Comparison of ENCODE assay signal across 8 cellular contexts in the genomic region with DNA sequence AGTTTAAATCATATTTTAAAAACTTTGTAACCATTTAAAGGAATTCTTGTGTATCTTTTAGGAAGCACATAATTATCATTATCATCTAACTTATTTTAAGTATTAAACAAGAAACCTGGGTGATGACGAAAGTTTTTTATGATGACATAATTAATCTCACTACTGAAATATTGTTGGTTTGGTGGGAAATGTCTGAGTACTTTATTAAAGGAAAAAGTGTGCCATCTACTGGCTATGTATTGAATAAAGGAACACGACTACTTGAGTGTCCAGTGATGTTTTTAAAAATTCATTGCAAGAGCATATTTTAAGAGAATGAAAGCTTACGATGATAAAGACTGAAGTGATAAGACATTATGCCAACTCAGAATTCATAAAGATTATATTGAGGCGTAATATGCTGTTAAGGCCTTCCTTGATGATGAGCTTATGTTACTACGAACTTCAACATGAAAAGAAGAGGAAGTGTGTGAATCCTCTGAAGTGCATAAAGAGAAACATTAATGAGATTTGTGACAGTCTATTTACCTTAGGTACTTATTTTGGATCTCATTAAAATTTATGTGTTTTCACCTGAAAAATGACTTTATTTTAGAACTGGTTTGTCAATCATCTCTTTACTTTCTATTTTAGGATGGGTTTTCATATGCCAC. TPM values are rescaled to one million over a fixed set of nuclear protein-coding genes. Genes with fewer than 3 reads are reported as not detected.
DNase-seq lines count a peak whose midpoint lies in the region; ATAC-seq and TF ChIP-seq lines count a peak whose summit lies in the region.

No MANE protein-coding gene starts in this region.

- no peak overlapping the region for H3K4me3 Mint-ChIP-seq in central memory CD8-positive, alpha-beta T cell
- no peak overlapping the region for H3K4me3 Mint-ChIP-seq in Calu3 (ENCODE audit: low read depth, unreplicated experiment)

- H3K27ac ChIP-seq in right lobe of liver: no peak overlapping the region

- TF ChIP-seq CTCF in right lobe of liver (IDR thresholded peaks at IDR 0.05): peak; percentile 52 to 62 (median 61)
- TF ChIP-seq CTCF in Calu3 (IDR thresholded peaks at IDR 0.05; ENCODE audit: unreplicated experiment): no peak

- 14% methylated on average over 5 of the region's 5 CpGs for WGBS in right lobe of liver (ENCODE audit: insufficient coverage, low coverage, low lambda C conversion rate, missing lambda C conversion rate)

- H3K36me3 Mint-ChIP-seq in central memory CD8-positive, alpha-beta T cell (ENCODE audit: insufficient read depth): peaks cover 15% of the 10 kb centered on the region
- no peaks in the 10 kb centered on the region for H3K36me3 Mint-ChIP-seq in Calu3 (ENCODE audit: insufficient read depth, unreplicated experiment)

- intact Hi-C loops in right lobe of liver (cut with DNase I) (no loop called here), Calu3 (cut with micrococcal nuclease; ENCODE audit: unreplicated experiment) (loop anchor here (2.0 to 10.0 kb wide), 3 partner anchors 117 to 660 kb away; no protein-coding TSS in a partner anchor)

- H3K4me1 Mint-ChIP-seq in central memory CD8-positive, alpha-beta T cell: peaks cover 10% of the 10 kb centered on the region
- H3K4me1 Mint-ChIP-seq in Calu3 (ENCODE audit: low read depth, unreplicated experiment): no peaks in the 10 kb centered on the region

- no peaks in the 10 kb centered on the region for H3K9me3 ChIP-seq in right lobe of liver

- H3K36me3 ChIP-seq in right lobe of liver: peaks cover 0 to 5% (median under 1%) of the 10 kb centered on the region in 4 donors

- peak; percentile 57 for DNase-seq in CD1c-positive myeloid dendritic cell (ENCODE audit: extremely low spot score)
- DNase-seq in NCI-H69 (lab: John Stamatoyannopoulos, UW): peak; percentile 82
- DNase-seq in central memory CD8-positive, alpha-beta T cell (ENCODE audit: low spot score in 2 of 2): no peak
- DNase-seq in right lobe of liver: no peak
- DNase-seq in Calu3: no peak

- H3K4me3 ChIP-seq in right lobe of liver: no peak overlapping the region

- no TSS peak for BruUV-seq in Calu3 (replicated peaks; lab: Mats Ljungman, UMichigan)

- CTCF ChIA-PET in Calu3 (lab: Charles Lee): interaction anchor here (0.9 to 1.8 kb wide), 4 partner anchors 10 to 193 kb away, joined by 4 to 7 read pairs (median 5); partner anchors contain the start of gene TRMT11

- ATAC-seq in GM18520 (IDR thresholded peaks at IDR 0.05; ENCODE audit: unreplicated experiment): peak; percentile 68
- ATAC-seq in HG03097 (IDR thresholded peaks at IDR 0.05; ENCODE audit: low FRiP score, unreplicated experiment): peak; percentile 68
- ATAC-seq in central memory CD8-positive, alpha-beta T cell (replicated peaks; ENCODE audit: extremely low read depth, poor library complexity, severe bottlenecking): peak; percentile 49
- peak; percentile 69 to 78 (median 76) for ATAC-seq in right lobe of liver
- ATAC-seq in GM19324 (IDR thresholded peaks at IDR 0.05; ENCODE audit: low FRiP score, unreplicated experiment): no peak

- H3K27me3 Mint-ChIP-seq in central memory CD8-positive, alpha-beta T cell: no peaks in the 10 kb centered on the region
- H3K27me3 Mint-ChIP-seq in Calu3 (ENCODE audit: unreplicated experiment): no peaks in the 10 kb centered on the region

- H3K27ac Mint-ChIP-seq in central memory CD8-positive, alpha-beta T cell (ENCODE audit: low read depth): no peak overlapping the region
- H3K27ac Mint-ChIP-seq in Calu3 (ENCODE audit: unreplicated experiment): no peak overlapping the region

- no peaks in the 10 kb centered on the region for H3K9me3 Mint-ChIP-seq in central memory CD8-positive, alpha-beta T cell
- no peaks in the 10 kb centered on the region for H3K9me3 Mint-ChIP-seq in Calu3 (ENCODE audit: low read depth, unreplicated experiment)

- TF ChIP-seq POLR2A in right lobe of liver (IDR thresholded peaks at IDR 0.05): no peak

- peaks cover 0 to 18% (median 1%) of the 10 kb centered on the region in 4 donors for H3K4me1 ChIP-seq in right lobe of liver

- H3K27me3 ChIP-seq in right lobe of liver: no peaks in the 10 kb centered on the region

RNA-seq across cellular contexts. Expression of gene TRMT11, which starts 12.0 kb away (rescaled TPM):
- total RNA-seq in right lobe of liver (10 to 100 TPM; 12.6 to 36.0 (median 25.3) TPM), Calu3 (2022) (20.2 and 27.7 TPM in 2 replicates)

RNA-seq across cellular contexts. Expression of gene HINT3, which starts 17.8 kb away (rescaled TPM):
- total RNA-seq in right lobe of liver: 10 to 100 TPM in 5 of 6 experiments, 1 to 10 TPM in 1; 8.5 to 16.6 (median 14.3) TPM
- total RNA-seq in Calu3 (2022): 13.9 and 15.1 TPM in 2 replicates

Comparison
In these comparisons a context has a peak if more than half of its experiments do, and no peak if none do; other contexts are left out.
1. DNase-seq: peak in CD1c-positive myeloid dendritic cell (single experiment) and NCI-H69 (single experiment); none in central memory CD8-positive, alpha-beta T cell (0 of 2), right lobe of liver (0 of 3) and Calu3 (single experiment).